ENCODE assay signal across 8 cellular contexts in the genomic region with DNA sequence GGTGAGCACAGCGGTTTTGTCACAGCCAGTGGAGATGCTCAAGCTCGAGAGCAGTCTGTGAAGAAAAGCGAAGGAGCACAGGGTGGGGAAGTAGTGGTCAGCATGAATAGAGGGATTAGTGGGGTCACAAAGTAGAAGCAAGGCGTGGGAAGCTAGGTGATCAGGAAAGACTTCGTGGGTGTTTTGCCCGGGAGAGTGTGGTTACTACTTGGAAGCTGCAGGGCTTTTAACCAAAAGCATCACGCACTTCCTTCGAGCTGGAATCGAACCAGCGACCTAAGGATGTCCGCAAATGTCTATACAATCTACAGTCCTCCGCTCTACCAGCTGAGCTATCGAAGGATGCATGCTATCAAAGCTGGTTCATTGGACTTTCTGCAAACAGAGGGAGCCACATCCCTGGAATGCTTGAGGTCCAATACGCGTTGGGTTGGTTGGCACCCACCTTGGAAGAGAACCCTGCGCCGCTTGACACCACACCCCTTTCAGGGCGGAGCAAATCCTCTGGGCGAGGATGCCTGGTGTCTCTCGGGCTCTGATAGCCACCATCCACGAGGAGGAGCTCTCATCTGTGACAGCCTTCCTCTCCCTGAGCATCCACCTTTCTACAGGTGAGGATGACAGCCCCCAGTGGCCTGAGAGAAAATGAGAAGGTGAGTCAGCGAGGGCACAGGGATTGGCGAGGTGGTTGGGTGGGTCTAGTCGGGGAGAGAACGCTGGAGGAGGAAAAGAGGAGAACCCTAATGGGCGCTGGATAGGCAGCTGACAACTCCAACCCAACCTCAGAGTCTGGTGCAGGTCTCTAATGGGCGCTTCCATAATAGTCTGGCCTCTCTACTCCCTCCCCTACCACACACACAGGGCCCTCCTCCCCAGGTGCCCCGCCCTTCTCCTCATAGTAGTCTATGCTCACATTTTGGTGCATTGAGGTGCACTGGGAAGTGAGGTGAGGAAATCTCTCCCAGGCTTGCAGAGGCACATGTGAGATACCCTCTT. TPM values are rescaled to one million over a fixed set of nuclear protein-coding genes. Genes with fewer than 3 reads are reported as not detected.
DNase-seq lines count a peak whose midpoint lies in the region; TF ChIP-seq lines count a peak whose summit lies in the region.

No MANE protein-coding gene starts in this region.

- H3K9me2 ChIP-seq in OCI-LY1 (ENCODE audit: low read depth, low read length): no peaks in the 10 kb centered on the region

- TF ChIP-seq CTCF in OCI-LY1 (IDR thresholded peaks at IDR 0.05; ENCODE audit: low read length) (peak; percentile 32; the same call in 1 of the 2 replicates), CD14-positive monocyte (IDR thresholded peaks at IDR 0.05) (no peak)

- H3K4me2 ChIP-seq in OCI-LY1 (ENCODE audit: low read length): no peak overlapping the region

- H3K27ac Mint-ChIP-seq in CD14-positive monocyte: no peak overlapping the region

- peaks cover 0 to 11% (median 5%) of the 10 kb centered on the region in 7 donors for H3K9me3 Mint-ChIP-seq in CD14-positive monocyte

- DNase-seq in activated effector memory CD4-positive, alpha-beta T cell treated with anti-CD3 and anti-CD28 coated beads, Interleukin-2, amount 50 U/mL, for 16 hours: peak; percentile 72
- no peak for DNase-seq in activated effector memory CD4-positive, alpha-beta T cell treated with Interleukin-2 at 50 U/mL for 16 hours
- peak in 2 of 3 donors; percentile 6 to 16 for DNase-seq in effector memory CD4-positive, alpha-beta T cell
- DNase-seq in stimulated activated CD4-positive, alpha-beta T cell treated with anti-CD3 and anti-CD28 coated beads, Interleukin-4, amount 100 ng/mL, for 24 hours: peak; percentile 32
- no peak for DNase-seq in CD14-positive monocyte (ENCODE audit: low spot score)
- no peak for DNase-seq in DMS53 (lab: John Stamatoyannopoulos, UW)
- no peak for DNase-seq in NCI-H345 (lab: John Stamatoyannopoulos, UW)

- no peak overlapping the region for H2AFZ ChIP-seq in OCI-LY1 (ENCODE audit: low read length)

- no peaks in the 10 kb centered on the region for H3K36me3 ChIP-seq in OCI-LY1 (ENCODE audit: insufficient read depth, low read length)
- no peaks in the 10 kb centered on the region for H3K36me3 ChIP-seq in effector memory CD4-positive, alpha-beta T cell (ENCODE audit: control insufficient read depth, insufficient read depth, low read length)

- no peaks in the 10 kb centered on the region for H3K27me3 ChIP-seq in OCI-LY1 (ENCODE audit: insufficient read depth, low read length)
- H3K27me3 ChIP-seq in effector memory CD4-positive, alpha-beta T cell (replicated peaks; ENCODE audit: control insufficient read depth, insufficient read depth, low read length, poor library complexity, severe bottlenecking): peaks cover 24% of the 10 kb centered on the region

- H3K4me1 ChIP-seq in OCI-LY1 (ENCODE audit: insufficient read depth, low read length, severe bottlenecking): no peaks in the 10 kb centered on the region
- H3K4me1 ChIP-seq in effector memory CD4-positive, alpha-beta T cell (ENCODE audit: control insufficient read depth, insufficient read depth, low read length, poor library complexity, severe bottlenecking): peaks cover 16% of the 10 kb centered on the region

- H3K79me2 ChIP-seq in OCI-LY1 (ENCODE audit: insufficient read depth, low read length): no peaks in the 10 kb centered on the region

- intact Hi-C loops in CD14-positive monocyte (cut with micrococcal nuclease): loop anchor here (5.0 kb wide), 1 partner anchor 35 kb away; no protein-coding TSS in a partner anchor

- H3K9ac ChIP-seq in OCI-LY1 (ENCODE audit: low read length): no peak overlapping the region

- H3K27ac ChIP-seq in OCI-LY1 (ENCODE audit: low read depth, low read length, poor library complexity, severe bottlenecking): no peak overlapping the region
- H3K27ac ChIP-seq in effector memory CD4-positive, alpha-beta T cell (ENCODE audit: insufficient read depth, low read length, poor library complexity, severe bottlenecking): no peak overlapping the region

- peak overlapping the region in 1 of 2 donors; percentile 64 for H3K4me3 Mint-ChIP-seq in CD14-positive monocyte

- no peak overlapping the region for H3K4me3 ChIP-seq in OCI-LY1 (ENCODE audit: low read depth, low read length, poor library complexity, severe bottlenecking)
- H3K4me3 ChIP-seq in effector memory CD4-positive, alpha-beta T cell (ENCODE audit: insufficient read depth, low read depth, low read length, poor library complexity, severe bottlenecking): no peak overlapping the region

- peaks cover 63 to 78% (median 68%) of the 10 kb centered on the region in 3 donors for H3K27me3 Mint-ChIP-seq in CD14-positive monocyte (ENCODE audit: low read depth in 3 of 3)

- H3K9me3 ChIP-seq in OCI-LY1 (ENCODE audit: low read length): no peaks in the 10 kb centered on the region
- H3K9me3 ChIP-seq in effector memory CD4-positive, alpha-beta T cell (ENCODE audit: control insufficient read depth, low read length): no peaks in the 10 kb centered on the region

- peaks cover 27% of the 10 kb centered on the region for H3K4me1 Mint-ChIP-seq in CD14-positive monocyte

- no peaks in the 10 kb centered on the region for H3K36me3 Mint-ChIP-seq in CD14-positive monocyte

- H4K20me1 ChIP-seq in OCI-LY1 (ENCODE audit: insufficient read depth, low read length): no peaks in the 10 kb centered on the region

- no peaks in the 10 kb centered on the region for H3F3A ChIP-seq in OCI-LY1 (ENCODE audit: insufficient read depth, low read length)

RNA-seq across cellular contexts. Expression of a gene that starts 16.0 kb away (rescaled TPM):
- polyA plus RNA-seq in CD14-positive monocyte: not detected

RNA-seq across cellular contexts. Expression of a gene that starts 26.8 kb away (rescaled TPM):
- 10 to 100 TPM; 49.1 to 85.8 TPM for polyA plus RNA-seq in CD14-positive monocyte

RNA-seq across cellular contexts. Expression of a gene that starts 31.1 kb away (rescaled TPM):
- polyA plus RNA-seq in CD14-positive monocyte: 10 to 100 TPM; 31.4 to 55.7 TPM

Comparison
In these comparisons a context has a peak if more than half of its experiments do, and no peak if none do; other contexts are left out.
1. DNase-seq: peak in activated effector memory CD4-positive, alpha-beta T cell treated with anti-CD3 and anti-CD28 coated beads, Interleukin-2, amount 50 U/mL, for 16 hours (single experiment), effector memory CD4-positive, alpha-beta T cell (2 of 3) and stimulated activated CD4-positive, alpha-beta T cell treated with anti-CD3 and anti-CD28 coated beads, Interleukin-4, amount 100 ng/mL, for 24 hours (single experiment); none in activated effector memory CD4-positive, alpha-beta T cell treated with Interleukin-2 at 50 U/mL for 16 hours (single experiment), CD14-positive monocyte (single experiment), DMS53 (single experiment) and NCI-H345 (single experiment).